Comparison of ENCODE assay signal across 8 cellular contexts in the genomic region with DNA sequence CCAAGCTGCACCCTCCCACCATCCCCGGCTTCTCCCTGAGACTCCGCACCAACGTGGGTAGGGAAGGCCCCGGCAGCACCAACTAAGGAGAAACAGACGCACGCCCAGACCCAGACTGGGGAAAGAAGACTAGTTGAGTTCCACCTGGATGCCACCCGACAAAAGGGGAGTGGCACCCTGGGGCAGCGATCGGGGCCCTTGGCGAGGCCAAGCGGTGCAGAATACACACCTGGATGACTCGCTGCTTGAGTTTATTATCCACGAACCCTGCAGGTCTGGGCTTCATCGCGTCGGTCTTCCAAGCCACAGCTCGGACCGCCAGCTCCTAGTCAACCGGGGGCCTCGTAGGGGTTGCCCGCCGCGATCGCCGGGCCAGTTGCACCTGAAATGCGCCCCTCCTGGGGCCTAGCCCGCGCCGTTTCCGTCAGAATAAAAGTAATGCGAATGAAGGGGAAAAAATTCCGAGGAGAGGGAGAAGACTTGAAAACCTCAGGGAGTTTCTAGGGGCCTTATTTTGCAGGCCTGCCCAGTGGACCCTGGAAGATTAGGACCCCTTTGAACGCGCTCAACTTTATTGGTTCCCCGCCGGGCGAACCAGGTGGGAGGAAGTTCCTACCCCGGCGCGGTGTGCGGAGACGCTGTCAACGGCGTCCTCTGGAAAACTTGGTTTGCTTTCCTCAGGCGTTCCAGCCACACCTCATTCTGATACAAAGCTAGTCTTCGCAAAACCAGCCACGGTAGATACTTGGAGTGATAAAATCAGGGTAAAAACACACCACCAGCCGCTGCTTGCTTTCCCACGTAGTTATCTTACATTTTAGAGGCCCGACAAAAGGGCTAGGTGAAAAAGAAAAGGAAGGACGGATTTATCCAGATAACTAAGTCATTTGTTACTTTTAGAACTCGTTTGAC. TPM values are rescaled to one million over a fixed set of nuclear protein-coding genes. Genes with fewer than 3 reads are reported as not detected.
DNase-seq lines count a peak whose midpoint lies in the region; TF ChIP-seq lines count a peak whose summit lies in the region.

TSS of gene NVL (minus strand) at position 331 of the 912 bp plus-strand sequence. CDS start at position 286, 45 bp downstream.

- peaks cover 14% of the 10 kb centered on the region for H3K4me1 ChIP-seq in neuron (ENCODE audit: insufficient read depth, low read length)

- peak; percentile 47 for DNase-seq in GM04503 (ENCODE audit: low read depth)
- peak; percentile 75 for DNase-seq in HFF-Myc (ENCODE audit: extremely low read depth, low read depth)
- peak; percentile 89 for DNase-seq in NAMALWA (ENCODE audit: low spot score)
- DNase-seq in SK-MEL-5 (ENCODE audit: low read depth, low spot score) = peak; percentile 88
- DNase-seq in activated naive CD4-positive, alpha-beta T cell (lab: John Stamatoyannopoulos, UW) = peak; percentile 39 to 82 (median 72)
- DNase-seq in foreskin melanocyte = peak; percentile 89
- DNase-seq in stromal cell of bone marrow (ENCODE audit: low read depth) = peak; percentile 78

- H3K36me3 ChIP-seq in neuron (ENCODE audit: insufficient read depth, low read length) = peaks cover 10% of the 10 kb centered on the region

- no peaks in the 10 kb centered on the region for H3K9me3 ChIP-seq in neuron (ENCODE audit: low read length)

- peak within 1 kb of the TSS; percentile 91 for H2AFZ ChIP-seq in neuron (ENCODE audit: low read depth, low read length)

- in situ Hi-C loops in SK-MEL-5 (cut with HindIII; ENCODE audit: low pct_unique_long_range_greater_than_20kb, low sequenced_read_pairs) = no loop called here

- TF ChIP-seq CTCF in HFF-Myc (IDR thresholded peaks at IDR 0.05; ENCODE audit: low read depth, low read length, missing control alignments) = no peak

- H3K4me3 ChIP-seq in HFF-Myc (replicated peaks; ENCODE audit: low read depth, low read length) (peak within 1 kb of the TSS; percentile 92), neuron (ENCODE audit: low read length) (peak within 1 kb of the TSS; percentile 87)

- H3K27me3 ChIP-seq in neuron (ENCODE audit: insufficient read depth, low read length) = no peaks in the 10 kb centered on the region

RNA-seq across cellular contexts. Expression of gene NVL, which starts in this region (rescaled TPM):
- total RNA-seq in SK-MEL-5 (2014; rRNA removed; shearing (Covaris generic)) = 25.3 and 28.8 TPM in 2 replicates
- polyA plus RNA-seq in SK-MEL-5 (2015; cell fraction: cytosol; rRNA removed) = 16.6 and 22.9 TPM in 2 replicates
- polyA plus RNA-seq in SK-MEL-5 (2015; cell fraction: nucleus; rRNA removed) = 84.4 and 117 TPM in 2 replicates

Comparison
In these comparisons a context has a peak if more than half of its experiments do, and no peak if none do; other contexts are left out.
1. Peak in every context shown above with its lines: DNase-seq and H3K4me3 ChIP-seq.